In genomic region chr1:208122612-208123358, GRCh38 we compare ENCODE assay signal across 19 cellular contexts.
"Had no signal": no experiment of that assay in that cellular context is flagged by ENCODE, and none has a peak within 500 bp of the region (broad histone marks: within the 10 kb centered on the region; RNA-seq: fewer than 3 reads in every experiment).

No MANE protein-coding gene starts in this region.

- H3K36me3 ChIP-seq: heart left ventricle, spleen, vagina had no signal

- H3K9me3 ChIP-seq: heart left ventricle, spleen, testis, vagina had no signal

- ATAC-seq: activated CD8-positive, alpha-beta T cell treated with anti-CD3 and anti-CD28 coated beads, Interleukin-2, amount 10 ng/mL, durations not matched to agents 7 days and 5 days; activated naive CD8-positive, alpha-beta T cell treated with anti-CD3 and anti-CD28 coated beads, Interleukin-2, amount 50 U/mL, for 24 hours; heart left ventricle; left colon; natural killer cell treated with Interleukin-12 subunit alpha and Interleukin-12 subunit beta and Interleukin-15 and Interleukin-18, amount 100 ng/mL, for 72 hours had no signal

- H3K4me1 ChIP-seq: spleen, testis, vagina had no signal

- H3K27ac ChIP-seq: coronary artery, epithelial cell of prostate, heart left ventricle, spleen, testis, vagina had no signal

- H3K4me3 ChIP-seq: coronary artery, heart left ventricle, spleen, testis, vagina had no signal

- DNase-seq: activated CD4-positive, alpha-beta T cell treated with anti-CD3 and anti-CD28 coated beads for 48 hours; activated CD4-positive, CD25-positive, alpha-beta regulatory T cell; activated CD8-positive, alpha-beta T cell treated with anti-CD3 and anti-CD28 coated beads, Interleukin-2, amount 10 ng/mL, durations not matched to agents 7 days and 5 days; activated gamma-delta T cell; activated naive CD4-positive, alpha-beta T cell treated with anti-CD3 and anti-CD28 coated beads, Interleukin-2, amount 50 U/mL, for 16 hours; activated naive CD8-positive, alpha-beta T cell treated with anti-CD3 and anti-CD28 coated beads, Interleukin-2, amount 50 U/mL, for 24 hours; cerebellar nuclear complex; heart left ventricle; islet precursor cell; left colon; spleen; stimulated activated CD4-positive, alpha-beta T cell treated with anti-CD3 and anti-CD28 coated beads, Interleukin-4, amount 100 ng/mL, for 1 hour; stimulated activated naive CD4-positive, alpha-beta T cell; testis; trophoblast cell had no signal

- H3K27me3 ChIP-seq: heart left ventricle, spleen, testis, vagina had no signal
